1 cellular context compared by ENCODE assay signal in the genomic region with DNA sequence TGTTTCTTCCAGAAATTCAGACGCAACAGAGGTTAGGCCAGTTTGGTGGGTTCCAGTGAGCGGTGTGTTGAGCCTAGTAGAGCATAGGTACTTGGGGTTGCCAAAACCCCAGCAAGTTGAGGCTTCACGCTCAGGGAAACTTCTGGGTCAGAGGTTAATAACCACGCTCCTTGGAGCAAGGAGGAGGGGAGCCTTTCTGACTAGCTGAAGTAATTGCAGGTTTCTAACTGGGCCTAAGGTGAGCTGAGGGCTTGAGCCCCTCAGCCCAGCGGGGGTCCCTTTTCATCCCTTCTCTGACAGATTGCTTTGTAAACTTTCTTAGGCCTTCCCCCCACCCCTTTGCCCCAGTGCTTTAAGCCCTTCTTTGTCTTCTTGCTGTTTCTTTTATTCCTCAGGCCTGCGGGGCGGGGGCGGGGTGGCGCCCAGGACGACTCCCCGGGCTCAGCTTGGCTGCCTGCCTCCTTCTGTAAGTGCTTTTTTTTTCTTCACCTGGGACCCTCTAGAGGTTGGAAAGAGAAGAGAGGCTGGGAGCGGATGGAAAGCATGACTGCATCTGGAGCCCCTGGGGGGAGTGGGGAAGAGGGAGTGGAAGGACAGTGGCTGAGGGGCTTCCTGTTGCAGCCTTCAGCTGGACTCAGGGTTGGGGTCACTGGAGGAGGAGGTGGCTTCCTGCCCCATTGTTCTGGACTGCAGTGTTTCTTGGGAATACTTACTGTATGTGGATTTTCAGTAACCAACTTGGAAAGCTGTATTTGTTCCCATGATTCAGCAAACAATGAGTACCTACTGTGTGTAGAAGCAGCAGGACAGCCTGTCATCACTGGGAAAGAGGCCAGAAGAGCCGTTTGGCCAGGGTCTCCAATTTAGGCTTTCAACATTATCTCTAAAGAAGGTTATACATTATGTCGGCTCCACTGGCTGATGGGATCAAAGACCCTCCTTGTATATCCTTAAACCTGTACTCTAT.
TF ChIP-seq lines count a peak whose summit lies in the region.

No MANE protein-coding gene starts in this region.

TF ChIP-seq in K562, 482 proteins besides CTCF, POLR2A, EP300 and RAD21 (continues in another document):
- no peak for TF ChIP-seq SUPT5H (IDR thresholded peaks at IDR 0.05)
- no peak for TF ChIP-seq ZNF282 (CRISPR knock-in tag; IDR thresholded peaks at IDR 0.05)
- no peak for TF ChIP-seq FOS (IDR thresholded peaks at IDR 0.05; ENCODE audit: extremely low read depth, insufficient read length)
- TF ChIP-seq ZNF146 (CRISPR knock-in tag; IDR thresholded peaks at IDR 0.05; ENCODE audit: unreplicated experiment): no peak
- no peak for TF ChIP-seq CBX5 (IDR thresholded peaks at IDR 0.05; ENCODE audit: borderline replicate concordance, low read depth)
- no peak for TF ChIP-seq KAT8 (IDR thresholded peaks at IDR 0.05; ENCODE audit: low read depth)
- no peak for TF ChIP-seq ZNF347 (CRISPR knock-in tag; IDR thresholded peaks at IDR 0.05; ENCODE audit: low read depth)
- TF ChIP-seq RCOR1 (IDR thresholded peaks at IDR 0.05; ENCODE audit: borderline replicate concordance in 1 of 2, low read depth in 2 of 2, low read length in 2 of 2): no peak
- no peak for TF ChIP-seq PRPF4 (IDR thresholded peaks at IDR 0.05; ENCODE audit: insufficient read depth, low read depth, low read length, poor library complexity, severe bottlenecking)
- TF ChIP-seq TBP (optimal IDR thresholded peaks at IDR 0.05; ENCODE audit: low read depth, low read length): no peak
- no peak for TF ChIP-seq HNRNPH1 (optimal IDR thresholded peaks at IDR 0.05; ENCODE audit: low read depth, low read length)
- TF ChIP-seq, protein P1, sequence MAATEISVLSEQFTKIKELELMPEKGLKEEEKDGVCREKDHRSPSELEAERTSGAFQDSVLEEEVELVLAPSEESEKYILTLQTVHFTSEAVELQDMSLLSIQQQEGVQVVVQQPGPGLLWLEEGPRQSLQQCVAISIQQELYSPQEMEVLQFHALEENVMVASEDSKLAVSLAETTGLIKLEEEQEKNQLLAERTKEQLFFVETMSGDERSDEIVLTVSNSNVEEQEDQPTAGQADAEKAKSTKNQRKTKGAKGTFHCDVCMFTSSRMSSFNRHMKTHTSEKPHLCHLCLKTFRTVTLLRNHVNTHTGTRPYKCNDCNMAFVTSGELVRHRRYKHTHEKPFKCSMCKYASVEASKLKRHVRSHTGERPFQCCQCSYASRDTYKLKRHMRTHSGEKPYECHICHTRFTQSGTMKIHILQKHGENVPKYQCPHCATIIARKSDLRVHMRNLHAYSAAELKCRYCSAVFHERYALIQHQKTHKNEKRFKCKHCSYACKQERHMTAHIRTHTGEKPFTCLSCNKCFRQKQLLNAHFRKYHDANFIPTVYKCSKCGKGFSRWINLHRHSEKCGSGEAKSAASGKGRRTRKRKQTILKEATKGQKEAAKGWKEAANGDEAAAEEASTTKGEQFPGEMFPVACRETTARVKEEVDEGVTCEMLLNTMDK (IDR thresholded peaks at IDR 0.05; ENCODE audit: borderline replicate concordance, insufficient read depth, low read depth, low read length, poor library complexity, severe bottlenecking): no peak
- TF ChIP-seq SREBF2 (CRISPR knock-in tag; IDR thresholded peaks at IDR 0.05): no peak
- no peak for TF ChIP-seq HNRNPLL (IDR thresholded peaks at IDR 0.05; ENCODE audit: low read depth, low read length, poor library complexity, severe bottlenecking)
- TF ChIP-seq MCM5 (IDR thresholded peaks at IDR 0.05; ENCODE audit: low read depth): no peak
- TF ChIP-seq SP2 (IDR thresholded peaks at IDR 0.05; ENCODE audit: extremely low read depth, low read depth, low read length, poor library complexity, severe bottlenecking): no peak
- TF ChIP-seq ZNF699 (CRISPR knock-in tag; IDR thresholded peaks at IDR 0.05; ENCODE audit: insufficient replicate concordance): no peak
- no peak for TF ChIP-seq TCF7 (IDR thresholded peaks at IDR 0.05; ENCODE audit: borderline replicate concordance)
- no peak for TF ChIP-seq NRF1 (conservative IDR thresholded peaks at IDR 0.05 in 1 of 2, IDR thresholded peaks at IDR 0.05 in 1 of 2)
- TF ChIP-seq ZNF644 (tag; IDR thresholded peaks at IDR 0.05; ENCODE audit: low read depth): no peak
- TF ChIP-seq, protein P2, sequence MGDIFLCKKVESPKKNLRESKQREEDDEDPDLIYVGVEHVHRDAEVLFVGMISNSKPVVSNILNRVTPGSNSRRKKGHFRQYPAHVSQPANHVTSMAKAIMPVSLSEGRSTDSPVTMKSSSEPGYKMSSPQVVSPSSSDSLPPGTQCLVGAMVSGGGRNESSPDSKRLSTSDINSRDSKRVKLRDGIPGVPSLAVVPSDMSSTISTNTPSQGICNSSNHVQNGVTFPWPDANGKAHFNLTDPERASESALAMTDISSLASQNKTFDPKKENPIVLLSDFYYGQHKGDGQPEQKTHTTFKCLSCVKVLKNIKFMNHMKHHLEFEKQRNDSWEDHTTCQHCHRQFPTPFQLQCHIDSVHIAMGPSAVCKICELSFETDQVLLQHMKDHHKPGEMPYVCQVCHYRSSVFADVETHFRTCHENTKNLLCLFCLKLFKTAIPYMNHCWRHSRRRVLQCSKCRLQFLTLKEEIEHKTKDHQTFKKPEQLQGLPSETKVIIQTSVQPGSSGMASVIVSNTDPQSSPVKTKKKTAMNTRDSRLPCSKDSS (IDR thresholded peaks at IDR 0.05; ENCODE audit: low read depth, partially characterized antibody): no peak
- no peak for TF ChIP-seq HNRNPL (IDR thresholded peaks at IDR 0.05; ENCODE audit: low read depth, low read length)
- TF ChIP-seq, protein P3, sequence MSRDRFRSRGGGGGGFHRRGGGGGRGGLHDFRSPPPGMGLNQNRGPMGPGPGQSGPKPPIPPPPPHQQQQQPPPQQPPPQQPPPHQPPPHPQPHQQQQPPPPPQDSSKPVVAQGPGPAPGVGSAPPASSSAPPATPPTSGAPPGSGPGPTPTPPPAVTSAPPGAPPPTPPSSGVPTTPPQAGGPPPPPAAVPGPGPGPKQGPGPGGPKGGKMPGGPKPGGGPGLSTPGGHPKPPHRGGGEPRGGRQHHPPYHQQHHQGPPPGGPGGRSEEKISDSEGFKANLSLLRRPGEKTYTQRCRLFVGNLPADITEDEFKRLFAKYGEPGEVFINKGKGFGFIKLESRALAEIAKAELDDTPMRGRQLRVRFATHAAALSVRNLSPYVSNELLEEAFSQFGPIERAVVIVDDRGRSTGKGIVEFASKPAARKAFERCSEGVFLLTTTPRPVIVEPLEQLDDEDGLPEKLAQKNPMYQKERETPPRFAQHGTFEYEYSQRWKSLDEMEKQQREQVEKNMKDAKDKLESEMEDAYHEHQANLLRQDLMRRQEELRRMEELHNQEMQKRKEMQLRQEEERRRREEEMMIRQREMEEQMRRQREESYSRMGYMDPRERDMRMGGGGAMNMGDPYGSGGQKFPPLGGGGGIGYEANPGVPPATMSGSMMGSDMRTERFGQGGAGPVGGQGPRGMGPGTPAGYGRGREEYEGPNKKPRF (IDR thresholded peaks at IDR 0.05; ENCODE audit: low read depth, low read length): no peak
- no peak for TF ChIP-seq SMAD2 (IDR thresholded peaks at IDR 0.05; ENCODE audit: low read depth, low read length)
- no peak for TF ChIP-seq ZNF41 (CRISPR knock-in tag; conservative IDR thresholded peaks at IDR 0.05)
- TF ChIP-seq GTF2E2 (tag; IDR thresholded peaks at IDR 0.05): no peak
- TF ChIP-seq HOXB6 (CRISPR knock-in tag; IDR thresholded peaks at IDR 0.05; ENCODE audit: borderline replicate concordance): no peak
- TF ChIP-seq HNRNPUL1 (IDR thresholded peaks at IDR 0.05; ENCODE audit: low read length): no peak
- TF ChIP-seq, protein P4, sequence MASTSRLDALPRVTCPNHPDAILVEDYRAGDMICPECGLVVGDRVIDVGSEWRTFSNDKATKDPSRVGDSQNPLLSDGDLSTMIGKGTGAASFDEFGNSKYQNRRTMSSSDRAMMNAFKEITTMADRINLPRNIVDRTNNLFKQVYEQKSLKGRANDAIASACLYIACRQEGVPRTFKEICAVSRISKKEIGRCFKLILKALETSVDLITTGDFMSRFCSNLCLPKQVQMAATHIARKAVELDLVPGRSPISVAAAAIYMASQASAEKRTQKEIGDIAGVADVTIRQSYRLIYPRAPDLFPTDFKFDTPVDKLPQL (IDR thresholded peaks at IDR 0.05; ENCODE audit: extremely low read depth, insufficient read length): no peak
- TF ChIP-seq, protein P5, sequence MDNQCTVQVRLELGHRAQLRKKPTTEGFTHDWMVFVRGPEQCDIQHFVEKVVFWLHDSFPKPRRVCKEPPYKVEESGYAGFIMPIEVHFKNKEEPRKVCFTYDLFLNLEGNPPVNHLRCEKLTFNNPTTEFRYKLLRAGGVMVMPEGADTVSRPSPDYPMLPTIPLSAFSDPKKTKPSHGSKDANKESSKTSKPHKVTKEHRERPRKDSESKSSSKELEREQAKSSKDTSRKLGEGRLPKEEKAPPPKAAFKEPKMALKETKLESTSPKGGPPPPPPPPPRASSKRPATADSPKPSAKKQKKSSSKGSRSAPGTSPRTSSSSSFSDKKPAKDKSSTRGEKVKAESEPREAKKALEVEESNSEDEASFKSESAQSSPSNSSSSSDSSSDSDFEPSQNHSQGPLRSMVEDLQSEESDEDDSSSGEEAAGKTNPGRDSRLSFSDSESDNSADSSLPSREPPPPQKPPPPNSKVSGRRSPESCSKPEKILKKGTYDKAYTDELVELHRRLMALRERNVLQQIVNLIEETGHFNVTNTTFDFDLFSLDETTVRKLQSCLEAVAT (IDR thresholded peaks at IDR 0.05): no peak
- TF ChIP-seq NBN (IDR thresholded peaks at IDR 0.05; ENCODE audit: low read depth): 0 out of 2 replicates have a peak, but pooled peaks have one; percentile 19
- TF ChIP-seq MEF2D (tag; conservative IDR thresholded peaks at IDR 0.05; ENCODE audit: low read depth): no peak
- TF ChIP-seq, protein P6, sequence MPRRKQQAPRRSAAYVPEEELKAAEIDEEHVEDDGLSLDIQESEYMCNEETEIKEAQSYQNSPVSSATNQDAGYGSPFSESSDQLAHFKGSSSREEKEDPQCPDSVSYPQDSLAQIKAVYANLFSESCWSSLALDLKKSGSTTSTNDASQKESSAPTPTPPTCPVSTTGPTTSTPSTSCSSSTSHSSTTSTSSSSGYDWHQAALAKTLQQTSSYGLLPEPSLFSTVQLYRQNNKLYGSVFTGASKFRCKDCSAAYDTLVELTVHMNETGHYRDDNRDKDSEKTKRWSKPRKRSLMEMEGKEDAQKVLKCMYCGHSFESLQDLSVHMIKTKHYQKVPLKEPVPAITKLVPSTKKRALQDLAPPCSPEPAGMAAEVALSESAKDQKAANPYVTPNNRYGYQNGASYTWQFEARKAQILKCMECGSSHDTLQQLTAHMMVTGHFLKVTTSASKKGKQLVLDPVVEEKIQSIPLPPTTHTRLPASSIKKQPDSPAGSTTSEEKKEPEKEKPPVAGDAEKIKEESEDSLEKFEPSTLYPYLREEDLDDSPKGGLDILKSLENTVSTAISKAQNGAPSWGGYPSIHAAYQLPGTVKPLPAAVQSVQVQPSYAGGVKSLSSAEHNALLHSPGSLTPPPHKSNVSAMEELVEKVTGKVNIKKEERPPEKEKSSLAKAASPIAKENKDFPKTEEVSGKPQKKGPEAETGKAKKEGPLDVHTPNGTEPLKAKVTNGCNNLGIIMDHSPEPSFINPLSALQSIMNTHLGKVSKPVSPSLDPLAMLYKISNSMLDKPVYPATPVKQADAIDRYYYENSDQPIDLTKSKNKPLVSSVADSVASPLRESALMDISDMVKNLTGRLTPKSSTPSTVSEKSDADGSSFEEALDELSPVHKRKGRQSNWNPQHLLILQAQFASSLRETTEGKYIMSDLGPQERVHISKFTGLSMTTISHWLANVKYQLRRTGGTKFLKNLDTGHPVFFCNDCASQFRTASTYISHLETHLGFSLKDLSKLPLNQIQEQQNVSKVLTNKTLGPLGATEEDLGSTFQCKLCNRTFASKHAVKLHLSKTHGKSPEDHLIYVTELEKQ (CRISPR knock-in tag; IDR thresholded peaks at IDR 0.05): no peak
- TF ChIP-seq, protein P7, sequence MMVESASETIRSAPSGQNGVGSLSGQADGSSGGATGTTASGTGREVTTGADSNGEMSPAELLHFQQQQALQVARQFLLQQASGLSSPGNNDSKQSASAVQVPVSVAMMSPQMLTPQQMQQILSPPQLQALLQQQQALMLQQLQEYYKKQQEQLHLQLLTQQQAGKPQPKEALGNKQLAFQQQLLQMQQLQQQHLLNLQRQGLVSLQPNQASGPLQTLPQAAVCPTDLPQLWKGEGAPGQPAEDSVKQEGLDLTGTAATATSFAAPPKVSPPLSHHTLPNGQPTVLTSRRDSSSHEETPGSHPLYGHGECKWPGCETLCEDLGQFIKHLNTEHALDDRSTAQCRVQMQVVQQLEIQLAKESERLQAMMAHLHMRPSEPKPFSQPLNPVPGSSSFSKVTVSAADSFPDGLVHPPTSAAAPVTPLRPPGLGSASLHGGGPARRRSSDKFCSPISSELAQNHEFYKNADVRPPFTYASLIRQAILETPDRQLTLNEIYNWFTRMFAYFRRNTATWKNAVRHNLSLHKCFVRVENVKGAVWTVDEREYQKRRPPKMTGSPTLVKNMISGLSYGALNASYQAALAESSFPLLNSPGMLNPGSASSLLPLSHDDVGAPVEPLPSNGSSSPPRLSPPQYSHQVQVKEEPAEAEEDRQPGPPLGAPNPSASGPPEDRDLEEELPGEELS (CRISPR knock-in tag; IDR thresholded peaks at IDR 0.05; ENCODE audit: borderline replicate concordance): no peak
- TF ChIP-seq, protein P8, sequence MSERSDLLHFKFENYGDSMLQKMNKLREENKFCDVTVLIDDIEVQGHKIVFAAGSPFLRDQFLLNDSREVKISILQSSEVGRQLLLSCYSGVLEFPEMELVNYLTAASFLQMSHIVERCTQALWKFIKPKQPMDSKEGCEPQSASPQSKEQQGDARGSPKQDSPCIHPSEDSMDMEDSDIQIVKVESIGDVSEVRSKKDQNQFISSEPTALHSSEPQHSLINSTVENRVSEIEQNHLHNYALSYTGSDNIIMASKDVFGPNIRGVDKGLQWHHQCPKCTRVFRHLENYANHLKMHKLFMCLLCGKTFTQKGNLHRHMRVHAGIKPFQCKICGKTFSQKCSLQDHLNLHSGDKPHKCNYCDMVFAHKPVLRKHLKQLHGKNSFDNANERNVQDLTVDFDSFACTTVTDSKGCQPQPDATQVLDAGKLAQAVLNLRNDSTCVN (CRISPR knock-in tag; IDR thresholded peaks at IDR 0.05): no peak
- TF ChIP-seq ZKSCAN3 (CRISPR knock-in tag; IDR thresholded peaks at IDR 0.05): no peak
- TF ChIP-seq ZNF830 (CRISPR knock-in tag; IDR thresholded peaks at IDR 0.05): 0 out of 2 replicates have a peak, but pooled peaks have one; percentile 11
- TF ChIP-seq, protein P9, sequence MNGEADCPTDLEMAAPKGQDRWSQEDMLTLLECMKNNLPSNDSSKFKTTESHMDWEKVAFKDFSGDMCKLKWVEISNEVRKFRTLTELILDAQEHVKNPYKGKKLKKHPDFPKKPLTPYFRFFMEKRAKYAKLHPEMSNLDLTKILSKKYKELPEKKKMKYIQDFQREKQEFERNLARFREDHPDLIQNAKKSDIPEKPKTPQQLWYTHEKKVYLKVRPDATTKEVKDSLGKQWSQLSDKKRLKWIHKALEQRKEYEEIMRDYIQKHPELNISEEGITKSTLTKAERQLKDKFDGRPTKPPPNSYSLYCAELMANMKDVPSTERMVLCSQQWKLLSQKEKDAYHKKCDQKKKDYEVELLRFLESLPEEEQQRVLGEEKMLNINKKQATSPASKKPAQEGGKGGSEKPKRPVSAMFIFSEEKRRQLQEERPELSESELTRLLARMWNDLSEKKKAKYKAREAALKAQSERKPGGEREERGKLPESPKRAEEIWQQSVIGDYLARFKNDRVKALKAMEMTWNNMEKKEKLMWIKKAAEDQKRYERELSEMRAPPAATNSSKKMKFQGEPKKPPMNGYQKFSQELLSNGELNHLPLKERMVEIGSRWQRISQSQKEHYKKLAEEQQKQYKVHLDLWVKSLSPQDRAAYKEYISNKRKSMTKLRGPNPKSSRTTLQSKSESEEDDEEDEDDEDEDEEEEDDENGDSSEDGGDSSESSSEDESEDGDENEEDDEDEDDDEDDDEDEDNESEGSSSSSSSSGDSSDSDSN (IDR thresholded peaks at IDR 0.05; ENCODE audit: borderline replicate concordance in 1 of 2, low read depth in 2 of 2, low read length in 2 of 2): no peak
- TF ChIP-seq ZNF695 (CRISPR knock-in tag; IDR thresholded peaks at IDR 0.05): no peak
- TF ChIP-seq ZNF175 (CRISPR knock-in tag; IDR thresholded peaks at IDR 0.05; ENCODE audit: low read depth): no peak
